19 cellular contexts compared by ENCODE assay signal in the genomic region with DNA sequence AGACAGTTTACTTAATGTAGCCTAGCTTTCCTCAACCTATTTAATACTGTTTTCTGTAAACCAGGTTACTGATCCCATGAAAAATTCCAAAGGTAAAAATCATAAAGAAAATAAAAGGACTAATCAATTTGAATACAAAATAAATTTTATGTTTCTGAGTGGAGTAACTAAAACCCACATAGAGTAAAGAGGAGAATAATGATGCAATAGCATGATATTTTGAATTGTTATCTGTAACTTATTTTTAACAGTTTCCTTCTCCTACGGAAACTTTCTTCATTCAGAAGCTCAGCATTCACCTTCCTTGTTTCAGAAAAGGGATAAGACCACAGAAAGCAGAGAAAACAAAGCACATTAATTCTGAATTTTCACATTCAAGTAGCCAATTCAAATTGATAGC.
DNase-seq lines count a peak whose midpoint lies in the region; ATAC-seq, FAIRE-seq and TF ChIP-seq lines count a peak whose summit lies in the region.
"Had no signal": no experiment of that assay in that cellular context is flagged by ENCODE, and none has a peak within 500 bp of the region (broad histone marks: within the 10 kb centered on the region; RNA-seq: fewer than 3 reads in every experiment).

No MANE protein-coding gene starts in this region.

- H3K23ac ChIP-seq in IMR-90 (ENCODE audit: low read depth, low read length): no peak overlapping the region

- TF ChIP-seq CTCF in IMR-90 (conservative IDR thresholded peaks at IDR 0.05; ENCODE audit: low read depth, low read length): no peak
- no peak for TF ChIP-seq CTCF in K562 (IDR thresholded peaks at IDR 0.05 in 2 of 3, conservative IDR thresholded peaks at IDR 0.05 in 1 of 3; ENCODE audit: insufficient read depth in 2 of 3, low read depth in 1 of 3, low read length in 3 of 3)
- TF ChIP-seq CTCF in osteoblast (IDR thresholded peaks at IDR 0.05; ENCODE audit: extremely low read depth, low read depth, low read length): no peak
- no peak for TF ChIP-seq CTCF in breast epithelium (IDR thresholded peaks at IDR 0.05)

- H3K9me1 ChIP-seq in IMR-90 (ENCODE audit: insufficient read depth, low read length): no peaks in the 10 kb centered on the region
- H3K9me1 ChIP-seq in K562 (ENCODE audit: control insufficient read depth, insufficient read depth, low read length): no peaks in the 10 kb centered on the region

- no peak overlapping the region for H4K8ac ChIP-seq in IMR-90 (ENCODE audit: low read depth in 2 of 2, low read length in 2 of 2)

- H2AFZ ChIP-seq in IMR-90 (replicated peaks; ENCODE audit: low read length, poor library complexity) (no peak overlapping the region), K562 (ENCODE audit: low read depth, low read length) (no peak overlapping the region), osteoblast (ENCODE audit: low read length) (peak overlapping the region; percentile 26)

- no peak overlapping the region for H3K18ac ChIP-seq in IMR-90 (ENCODE audit: low read depth, low read length)

- H4K20me1 ChIP-seq in IMR-90 (ENCODE audit: insufficient read depth, low read length) (no peaks in the 10 kb centered on the region), K562 (replicated peaks; ENCODE audit: control insufficient read depth, insufficient read depth, low read length) (no peaks in the 10 kb centered on the region), osteoblast (ENCODE audit: insufficient read depth, low read length) (no peaks in the 10 kb centered on the region)
- H4K20me1 ChIP-seq: BLaER1 had no signal

- H2AK9ac ChIP-seq in IMR-90 (replicated peaks; ENCODE audit: low read depth, low read length, poor library complexity): no peak overlapping the region

- H2AK5ac ChIP-seq in IMR-90 (ENCODE audit: low read depth, low read length): no peak overlapping the region

- H3K4me3 ChIP-seq in IMR-90 (ENCODE audit: insufficient read depth, low read depth, low read length) (no peak overlapping the region), K562 (no peak overlapping the region), osteoblast (ENCODE audit: insufficient read depth, low read length) (no peak overlapping the region), breast epithelium (no peak overlapping the region)
- H3K4me3 ChIP-seq: BLaER1, GM23338 had no signal

- H3K56ac ChIP-seq in IMR-90 (ENCODE audit: extremely low read depth, insufficient read depth, low read length): no peak overlapping the region

- H2BK20ac ChIP-seq in IMR-90 (ENCODE audit: low read depth, low read length): no peak overlapping the region

- no peak overlapping the region for H3K14ac ChIP-seq in IMR-90 (replicated peaks; ENCODE audit: low read depth, low read length)

- H3K36me3 ChIP-seq in IMR-90 (ENCODE audit: control insufficient read depth, insufficient read depth, low read length) (no peaks in the 10 kb centered on the region), K562 (ENCODE audit: control insufficient read depth, insufficient read depth, low read length) (no peaks in the 10 kb centered on the region), osteoblast (ENCODE audit: insufficient read depth, low read length) (no peaks in the 10 kb centered on the region), breast epithelium (no peaks in the 10 kb centered on the region)
- H3K36me3 ChIP-seq: BLaER1 had no signal

- H3K27ac ChIP-seq in IMR-90 (ENCODE audit: insufficient read depth, low read length): no peak overlapping the region
- no peak overlapping the region for H3K27ac ChIP-seq in K562 (ENCODE audit: extremely low read depth, low read depth, low read length)
- H3K27ac ChIP-seq in osteoblast (ENCODE audit: low read depth, low read length): no peak overlapping the region
- H3K27ac ChIP-seq in breast epithelium: no peak overlapping the region
- H3K27ac ChIP-seq: 22Rv1, BLaER1, C4-2B had no signal

- no peaks in the 10 kb centered on the region for H3K4me1 ChIP-seq in IMR-90 (ENCODE audit: control insufficient read depth, insufficient read depth, low read length)
- H3K4me1 ChIP-seq in K562 (replicated peaks in 1 of 2; ENCODE audit: control insufficient read depth in 2 of 2, insufficient read depth in 2 of 2, low read length in 2 of 2): no peaks in the 10 kb centered on the region
- no peaks in the 10 kb centered on the region for H3K4me1 ChIP-seq in osteoblast (ENCODE audit: insufficient read depth, low read length)
- H3K4me1 ChIP-seq in breast epithelium: no peaks in the 10 kb centered on the region
- H3K4me1 ChIP-seq: BLaER1, Caco-2 had no signal

- FAIRE-seq in K562 (lab: Jason Lieb, UNC): no peak
- FAIRE-seq: GM12892, GM19239 had no signal

- H3K27me3 ChIP-seq in IMR-90 (ENCODE audit: control insufficient read depth, insufficient read depth, low read length): no peaks in the 10 kb centered on the region
- no peaks in the 10 kb centered on the region for H3K27me3 ChIP-seq in K562 (ENCODE audit: control insufficient read depth in 2 of 2, insufficient read depth in 2 of 2, low read length in 2 of 2)
- H3K27me3 ChIP-seq in osteoblast (ENCODE audit: insufficient read depth, low read length): no peaks in the 10 kb centered on the region
- no peaks in the 10 kb centered on the region for H3K27me3 ChIP-seq in breast epithelium
- H3K27me3 ChIP-seq: BLaER1 had no signal

- H2BK15ac ChIP-seq in IMR-90 (ENCODE audit: low read depth, low read length): no peak overlapping the region

- no peak overlapping the region for H3K4ac ChIP-seq in IMR-90 (ENCODE audit: low read depth, low read length)

- no peak for TF ChIP-seq POLR2A in IMR-90 (IDR thresholded peaks at IDR 0.05; ENCODE audit: low read depth, low read length)
- TF ChIP-seq POLR2A in K562 (conservative IDR thresholded peaks at IDR 0.05): no peak
- TF ChIP-seq POLR2A in breast epithelium (IDR thresholded peaks at IDR 0.05): no peak

- CTCF ChIA-PET in IMR-90 (lab: Yijun Ruan, JAX) (interaction anchor here (0.6 to 1.2 kb wide), 2 partner anchors 14 to 1256 kb away, joined by 3 read pairs; no protein-coding TSS in a partner anchor), K562 (lab: Yijun Ruan, JAX; ENCODE audit: low intra/inter-chr PET ratio) (no interaction called here)

- intact Hi-C loops in IMR-90 (cut with micrococcal nuclease): no loop called here
- intact Hi-C loops in K562 (cut with micrococcal nuclease): no loop called here
- intact Hi-C loops in breast epithelium (cut with DNase I; ENCODE audit: low total_unique reads): no loop called here

- H3K9ac ChIP-seq in IMR-90 (ENCODE audit: low read depth, low read length) (no peak overlapping the region), K562 (ENCODE audit: insufficient read depth in 1 of 2, low read depth in 2 of 2, low read length in 2 of 2) (no peak overlapping the region)
- H3K9ac ChIP-seq: BLaER1 had no signal

- H4K91ac ChIP-seq in IMR-90 (ENCODE audit: insufficient read depth, low read depth, low read length): no peak overlapping the region

- H3K9me3 ChIP-seq in IMR-90 (ENCODE audit: control insufficient read depth, insufficient read depth, low read length): no peaks in the 10 kb centered on the region
- H3K9me3 ChIP-seq in K562 (replicated peaks; ENCODE audit: control insufficient read depth, insufficient read depth, low read depth, low read length): no peaks in the 10 kb centered on the region
- H3K9me3 ChIP-seq in osteoblast (ENCODE audit: low read depth, low read length): no peaks in the 10 kb centered on the region
- no peaks in the 10 kb centered on the region for H3K9me3 ChIP-seq in breast epithelium
- H3K9me3 ChIP-seq: BLaER1, Caco-2 had no signal

- no peak overlapping the region for H3K4me2 ChIP-seq in IMR-90 (ENCODE audit: low read depth, low read length)
- no peak overlapping the region for H3K4me2 ChIP-seq in K562 (ENCODE audit: insufficient read depth, low read length)
- H3K4me2 ChIP-seq in osteoblast (ENCODE audit: insufficient read depth, low read length): no peak overlapping the region
- H3K4me2 ChIP-seq: BLaER1, GM23338 had no signal

- WGBS in IMR-90 (ENCODE audit: extremely low coverage in 2 of 2, insufficient read length in 1 of 2), 2 experiments: no CpG with 5 or more reads among the region's 1 CpG
- WGBS in K562 (ENCODE audit: insufficient coverage, low coverage, missing lambda C conversion rate): 6% methylated on average over 1 of the region's 1 CpG

- no peak overlapping the region for H2BK120ac ChIP-seq in IMR-90 (ENCODE audit: low read depth, low read length)

- in situ Hi-C loops in IMR-90 (cut with MboI; ENCODE audit: low sequenced_read_pairs): no loop called here
- in situ Hi-C loops in K562 (cut with MboI): no loop called here

- TF ChIP-seq EP300 in K562 (IDR thresholded peaks at IDR 0.05; ENCODE audit: low read length): no peak

- DNase-seq in IMR-90 (no peak), K562 (ENCODE audit: extremely low read depth in 1 of 4, low spot score in 3 of 4) (no peak), osteoblast (ENCODE audit: insufficient read length, low spot score, missing footprints) (no peak), cerebellar cortex (ENCODE audit: low spot score) (no peak), NCI-H1092 (lab: John Stamatoyannopoulos, UW) (no peak), breast epithelium (ENCODE audit: low spot score in 2 of 2) (no peak)
- DNase-seq: Caco-2; CD4-positive, CD25-positive, alpha-beta regulatory T cell; CD8-positive, alpha-beta T cell; DMS153; DND-41; H9 had no signal

- no peaks in the 10 kb centered on the region for H3K79me2 ChIP-seq in K562 (ENCODE audit: control insufficient read depth, insufficient read depth, low read length)
- no peaks in the 10 kb centered on the region for H3K79me2 ChIP-seq in osteoblast (ENCODE audit: insufficient read depth, low read length)

- ATAC-seq in IMR-90 (ENCODE audit: low read depth): no peak
- ATAC-seq in K562: no peak
- ATAC-seq: CD8-positive, alpha-beta T cell; GM23338; HCT116 had no signal

- dilution Hi-C loops in IMR-90 (cut with HindIII; ENCODE audit: low sequenced_read_pairs, unreplicated experiment): no loop called here

- no peak overlapping the region for H2BK5ac ChIP-seq in IMR-90 (ENCODE audit: low read depth, low read length, poor library complexity, severe bottlenecking)

- no peaks in the 10 kb centered on the region for H3K79me1 ChIP-seq in IMR-90 (ENCODE audit: low read depth in 1 of 2, low read length in 2 of 2)

- POLR2A ChIA-PET in IMR-90 (lab: Charles Lee; ENCODE audit: unreplicated experiment) (no interaction called here), K562 (lab: Yijun Ruan, JAX) (no interaction called here)

- BruUV-seq in IMR-90 (replicated peaks; lab: Mats Ljungman, UMichigan) (no TSS peak), K562 (replicated peaks; lab: Mats Ljungman, UMichigan) (no TSS peak)

- no peak overlapping the region for H4K5ac ChIP-seq in IMR-90 (ENCODE audit: low read depth, low read length)

- TF ChIP-seq RAD21 in IMR-90 (IDR thresholded peaks at IDR 0.05; ENCODE audit: low read length) (no peak), K562 (CRISPR knock-in tag; conservative IDR thresholded peaks at IDR 0.05 in 1 of 2, IDR thresholded peaks at IDR 0.05 in 1 of 2) (no peak)

TF ChIP-seq in IMR-90, 13 proteins besides CTCF, POLR2A, EP300 and RAD21:
- peak; percentile 43; the same call in 1 of the 2 replicates for TF ChIP-seq CEBPB (IDR thresholded peaks at IDR 0.05; ENCODE audit: low read depth, low read length)
- TF ChIP-seq BHLHE40 (IDR thresholded peaks at IDR 0.05; ENCODE audit: low read depth, low read length): no peak
